ENCODE assay signal across 12 cellular contexts in genomic region chr20:41154436-41155176, GRCh38. TPM values are rescaled to one million over a fixed set of nuclear protein-coding genes. Genes with fewer than 3 reads are reported as not detected.
DNase-seq lines count a peak whose midpoint lies in the region; ATAC-seq and TF ChIP-seq lines count a peak whose summit lies in the region.
"Had no signal": no experiment of that assay in that cellular context is flagged by ENCODE, and none has a peak within 500 bp of the region (broad histone marks: within the 10 kb centered on the region; RNA-seq: fewer than 3 reads in every experiment).

No MANE protein-coding gene starts in this region.

- intact Hi-C loops in CD4-positive, alpha-beta T cell (cut with DNase I, micrococcal nuclease) = loop anchor here in 1 of 2 experiments (5.0 kb wide), 2 partner anchors 127 to 163 kb away; partner anchors contain the start of genes TOP1 and ZHX3

- H3K4me3 Mint-ChIP-seq in CD4-positive, alpha-beta T cell = peak overlapping the region; percentile 78
- H3K4me3 Mint-ChIP-seq in endothelial cell (ENCODE audit: unreplicated experiment) (peak overlapping the region; percentile 74), osteocyte (ENCODE audit: unreplicated experiment) (no peak overlapping the region)
- H3K4me3 Mint-ChIP-seq: dendritic cell treated with granulocyte-macrophage colony-stimulating factor and Interleukin-4, amounts not matched to agents 40 ng/mL and 50 ng/mL, for 4 days had no signal

- H3K27me3 ChIP-seq in CD4-positive, alpha-beta T cell (ENCODE audit: control insufficient read depth, insufficient read depth, low read length) = no peaks in the 10 kb centered on the region

- POLR2A ChIA-PET in CD4-positive, alpha-beta T cell (lab: Charles Lee) = interaction anchor here (3.7 to 7.4 kb wide), 2 partner anchors 14 to 15 kb away, joined by 22 to 403 read pairs; partner anchors contain the start of gene PLCG1

- CTCF ChIA-PET in CD4-positive, alpha-beta T cell (lab: Charles Lee) = interaction anchor here (1.8 to 7.2 kb wide), 2 partner anchors 11 to 18 kb away, joined by 10 to 66 read pairs; partner anchors contain the start of gene PLCG1

- DNase-seq in CD4-positive, alpha-beta T cell = no peak
- DNase-seq in NB4 (ENCODE audit: low read depth) (peak; percentile 27), endothelial cell (ENCODE audit: low spot score) (no peak), osteocyte (ENCODE audit: extremely low spot score, unreplicated experiment) (no peak), HCEC 1CT (no peak), NOMO-1 treated with DMSO at 0.1 percent for 48 hours (lab: John Stamatoyannopoulos, UW; ENCODE audit: unreplicated experiment) (no peak), NCI-H2227 treated with DMSO at 0.1 percent for 48 hours (lab: John Stamatoyannopoulos, UW) (no peak), dedifferentiated amniotic fluid mesenchymal stem cell (ENCODE audit: extremely low spot score) (no peak)
- DNase-seq: NCI-H2081 treated with DMSO at 0.1 percent for 48 hours, T1000 had no signal

- H3K36me3 Mint-ChIP-seq in CD4-positive, alpha-beta T cell (ENCODE audit: low read depth) = peaks cover 37% of the 10 kb centered on the region
- H3K36me3 Mint-ChIP-seq in endothelial cell (ENCODE audit: low read depth, unreplicated experiment) (peaks cover 41% of the 10 kb centered on the region), osteocyte (ENCODE audit: unreplicated experiment) (peaks cover 2% of the 10 kb centered on the region)

- H3K9me3 ChIP-seq in CD4-positive, alpha-beta T cell (ENCODE audit: control insufficient read depth, low read length) = no peaks in the 10 kb centered on the region

- H3K27ac Mint-ChIP-seq in CD4-positive, alpha-beta T cell = peak overlapping the region; percentile 96
- peak overlapping the region; percentile 93 for H3K27ac Mint-ChIP-seq in endothelial cell (ENCODE audit: unreplicated experiment)
- peak overlapping the region; percentile 40 for H3K27ac Mint-ChIP-seq in osteocyte (ENCODE audit: unreplicated experiment)
- H3K27ac Mint-ChIP-seq: CD14-positive monocyte; dendritic cell treated with granulocyte-macrophage colony-stimulating factor and Interleukin-4, amounts not matched to agents 40 ng/mL and 50 ng/mL, for 4 days had no signal

- no peak overlapping the region for H3K4me3 ChIP-seq in NB4 (ENCODE audit: low read depth, low read length)

- no peak for TF ChIP-seq POLR2A in NB4 (IDR thresholded peaks at IDR 0.05; ENCODE audit: extremely low read depth, insufficient read length)

- TF ChIP-seq CTCF in CD4-positive, alpha-beta T cell (IDR thresholded peaks at IDR 0.05) = no peak
- TF ChIP-seq CTCF in NB4 (IDR thresholded peaks at IDR 0.05; ENCODE audit: low read depth, low read length) (no peak), endothelial cell (IDR thresholded peaks at IDR 0.05; ENCODE audit: unreplicated experiment) (no peak), osteocyte (IDR thresholded peaks at IDR 0.05) (no peak)

- H3K27me3 Mint-ChIP-seq in CD4-positive, alpha-beta T cell = no peaks in the 10 kb centered on the region
- peaks cover 22% of the 10 kb centered on the region for H3K27me3 Mint-ChIP-seq in endothelial cell (ENCODE audit: unreplicated experiment)
- no peaks in the 10 kb centered on the region for H3K27me3 Mint-ChIP-seq in osteocyte (ENCODE audit: unreplicated experiment)

- peak overlapping the region; percentile 78 for H3K27ac ChIP-seq in CD4-positive, alpha-beta T cell (ENCODE audit: low read depth, low read length)

- H3K9me3 Mint-ChIP-seq in CD4-positive, alpha-beta T cell = no peaks in the 10 kb centered on the region
- H3K9me3 Mint-ChIP-seq in endothelial cell (ENCODE audit: unreplicated experiment) (no peaks in the 10 kb centered on the region), osteocyte (ENCODE audit: unreplicated experiment) (no peaks in the 10 kb centered on the region)
- H3K9me3 Mint-ChIP-seq: dendritic cell treated with granulocyte-macrophage colony-stimulating factor and Interleukin-4, amounts not matched to agents 40 ng/mL and 50 ng/mL, for 4 days had no signal

- ATAC-seq in CD4-positive, alpha-beta T cell (ENCODE audit: poor library complexity) = no peak

- H3K4me1 Mint-ChIP-seq in CD4-positive, alpha-beta T cell (ENCODE audit: low read depth) = peaks cover 95% of the 10 kb centered on the region
- H3K4me1 Mint-ChIP-seq in endothelial cell (ENCODE audit: unreplicated experiment) (peaks cover 73% of the 10 kb centered on the region), osteocyte (ENCODE audit: unreplicated experiment) (peaks cover 36% of the 10 kb centered on the region)

RNA-seq across cellular contexts. Expression of gene PLCG1, which starts 17.3 kb away (rescaled TPM):
- 100 to 1,000 TPM; 387 to 404 TPM for total RNA-seq in CD4-positive, alpha-beta T cell
- total RNA-seq in endothelial cell (ENCODE audit: unreplicated experiment) = 456 TPM
- total RNA-seq in osteocyte = 173 and 179 TPM in 2 replicates

Comparison
In these comparisons a context has a peak if more than half of its experiments do, and no peak if none do; other contexts are left out.
1. H3K27ac Mint-ChIP-seq: peak in every context shown above with its lines; median percentile 96 in CD4-positive, alpha-beta T cell; 93 in endothelial cell; 40 in osteocyte.